Comparison of ENCODE assay signal across 11 cellular contexts in the genomic region with DNA sequence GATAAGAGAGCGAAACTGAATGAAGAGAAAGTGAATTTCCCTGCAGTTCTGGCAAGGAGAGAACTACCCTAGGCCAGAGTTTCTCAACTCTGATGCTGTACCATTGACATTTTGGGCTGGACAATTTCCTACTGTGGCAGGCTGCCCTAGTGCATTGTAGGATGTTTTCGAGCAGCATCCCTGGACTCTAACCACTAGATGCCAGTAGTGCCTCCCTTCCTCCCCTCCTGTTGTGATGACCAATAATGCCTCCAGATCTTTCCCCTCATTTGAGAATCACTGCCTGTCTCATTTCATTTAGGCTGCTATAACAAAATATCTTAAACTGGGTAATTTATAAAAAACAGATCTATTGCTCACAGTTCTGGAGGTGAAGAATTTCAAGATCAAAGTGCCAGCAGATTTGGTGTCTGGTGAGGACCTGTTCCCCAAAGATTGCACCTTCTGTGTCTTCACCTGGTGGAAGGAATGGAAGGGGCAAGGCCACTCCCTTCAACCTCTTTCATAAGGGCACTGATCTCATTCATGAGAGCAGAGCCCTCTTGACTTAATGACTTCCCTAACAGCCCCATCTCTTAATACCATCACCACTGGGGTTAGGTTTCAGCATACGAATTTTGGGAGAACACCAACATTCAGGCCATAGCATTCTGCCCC.
DNase-seq lines count a peak whose midpoint lies in the region; ATAC-seq, FAIRE-seq and TF ChIP-seq lines count a peak whose summit lies in the region.
"Had no signal": no experiment of that assay in that cellular context is flagged by ENCODE, and none has a peak within 500 bp of the region (broad histone marks: within the 10 kb centered on the region; RNA-seq: fewer than 3 reads in every experiment).

No MANE protein-coding gene starts in this region.

- CTCF ChIA-PET in BJ (lab: Yijun Ruan, JAX): no interaction called here
- CTCF ChIA-PET in CD8-positive, alpha-beta T cell (lab: Charles Lee): no interaction called here

- H3K9ac ChIP-seq in keratinocyte (ENCODE audit: control insufficient read depth, extremely low read depth, insufficient read depth, low read length): no peak overlapping the region

- H4K20me1 ChIP-seq in keratinocyte (ENCODE audit: control insufficient read depth, extremely low read depth, insufficient read depth, low read length): no peaks in the 10 kb centered on the region

- DNase-seq in BJ (ENCODE audit: low read depth) (no peak), HS-5 (ENCODE audit: low read depth) (peak; percentile 23), keratinocyte (ENCODE audit: low read depth, low spot score) (no peak), middle frontal gyrus (ENCODE audit: extremely low spot score, low spot score) (no peak), NCI-H1105 treated with DMSO at 0.1 percent for 48 hours (lab: John Stamatoyannopoulos, UW) (no peak)
- DNase-seq in CD8-positive, alpha-beta T cell: no peak
- DNase-seq: effector CD8-positive, alpha-beta T cell; stimulated activated CD4-positive, alpha-beta T cell treated with anti-CD3 and anti-CD28 coated beads, Interleukin-4, amount 100 ng/mL, for 4 hours had no signal

- H3K9me3 ChIP-seq in keratinocyte (ENCODE audit: control insufficient read depth, low read depth, low read length): no peaks in the 10 kb centered on the region
- H3K9me3 ChIP-seq in CD8-positive, alpha-beta T cell (ENCODE audit: low read length): no peaks in the 10 kb centered on the region

- POLR2A ChIA-PET in BJ (lab: Charles Lee): no interaction called here
- POLR2A ChIA-PET in CD8-positive, alpha-beta T cell (lab: Charles Lee): no interaction called here

- H3K4me2 ChIP-seq in keratinocyte (ENCODE audit: control insufficient read depth, extremely low read depth, insufficient read depth, low read depth, low read length): no peak overlapping the region

- H3K27ac ChIP-seq in VCaP: no peak overlapping the region
- no peak overlapping the region for H3K27ac ChIP-seq in keratinocyte (ENCODE audit: control insufficient read depth, insufficient read depth, low read length)
- no peak overlapping the region for H3K27ac ChIP-seq in CD8-positive, alpha-beta T cell (ENCODE audit: low read depth, low read length)

- TF ChIP-seq CTCF in BJ (IDR thresholded peaks at IDR 0.05; ENCODE audit: insufficient read depth, low read depth, low read length): peak; percentile 36
- peak; percentile 58 for TF ChIP-seq CTCF in VCaP (conservative IDR thresholded peaks at IDR 0.05)
- TF ChIP-seq CTCF in keratinocyte (optimal IDR thresholded peaks at IDR 0.05 in 1 of 3, IDR thresholded peaks at IDR 0.05 in 1 of 3, conservative IDR thresholded peaks at IDR 0.05 in 1 of 3; ENCODE audit: extremely low read depth in 1 of 3, insufficient read depth in 2 of 3, low read length in 3 of 3): peak; percentile 35 to 77 (median 51)
- no peak for TF ChIP-seq CTCF in CD8-positive, alpha-beta T cell (IDR thresholded peaks at IDR 0.05)

- no peaks in the 10 kb centered on the region for H3K4me1 ChIP-seq in keratinocyte (ENCODE audit: control insufficient read depth, extremely low read depth, insufficient read depth, low read length)
- no peaks in the 10 kb centered on the region for H3K4me1 ChIP-seq in CD8-positive, alpha-beta T cell (ENCODE audit: insufficient read depth, low read length)

- H2AFZ ChIP-seq in keratinocyte (ENCODE audit: control insufficient read depth, low read length): no peak overlapping the region

- H3K27me3 Mint-ChIP-seq in CD8-positive, alpha-beta T cell (ENCODE audit: low read depth): no peaks in the 10 kb centered on the region

- FAIRE-seq in keratinocyte (lab: Jason Lieb, UNC): no peak
- FAIRE-seq: G401.6 had no signal

- H3K9me1 ChIP-seq in keratinocyte (ENCODE audit: control insufficient read depth, extremely low read depth, insufficient read depth, low read length): no peaks in the 10 kb centered on the region

- H3K4me3 Mint-ChIP-seq in CD8-positive, alpha-beta T cell: no peak overlapping the region

- peaks cover 10% of the 10 kb centered on the region for H3K9me3 Mint-ChIP-seq in CD8-positive, alpha-beta T cell

- H3K36me3 ChIP-seq in BJ (ENCODE audit: control insufficient read depth, insufficient read depth, low read length) (no peaks in the 10 kb centered on the region), keratinocyte (ENCODE audit: control insufficient read depth in 2 of 2, extremely low read depth in 1 of 2, insufficient read depth in 2 of 2, low read length in 2 of 2) (no peaks in the 10 kb centered on the region)
- no peaks in the 10 kb centered on the region for H3K36me3 ChIP-seq in CD8-positive, alpha-beta T cell (ENCODE audit: insufficient read depth, low read length)

- no peaks in the 10 kb centered on the region for H3K4me1 Mint-ChIP-seq in CD8-positive, alpha-beta T cell (ENCODE audit: low read depth)

- intact Hi-C loops in CD8-positive, alpha-beta T cell (cut with DNase I, micrococcal nuclease): no loop called here

- H3K36me3 Mint-ChIP-seq in CD8-positive, alpha-beta T cell: no peaks in the 10 kb centered on the region

- dilution Hi-C loops in keratinocyte (cut with MboI; ENCODE audit: extremely low pct_ligation_motif_present, low sequenced_read_pairs): no loop called here

- H3K79me2 ChIP-seq in keratinocyte (ENCODE audit: control insufficient read depth, insufficient read depth, low read length): no peaks in the 10 kb centered on the region

- H3K4me3 ChIP-seq in BJ (ENCODE audit: low read depth, low read length) (no peak overlapping the region), keratinocyte (ENCODE audit: control insufficient read depth in 2 of 3, extremely low read depth in 1 of 3, insufficient read depth in 2 of 3, low read depth in 1 of 3, low read length in 3 of 3) (no peak overlapping the region)
- no peak overlapping the region for H3K4me3 ChIP-seq in CD8-positive, alpha-beta T cell (ENCODE audit: low read depth, low read length)

- no peak overlapping the region for H3K27ac Mint-ChIP-seq in CD8-positive, alpha-beta T cell

- H3K27me3 ChIP-seq in BJ (ENCODE audit: control insufficient read depth, insufficient read depth, low read length) (no peaks in the 10 kb centered on the region), keratinocyte (ENCODE audit: control insufficient read depth, extremely low read depth, insufficient read depth, low read length) (no peaks in the 10 kb centered on the region)
- no peaks in the 10 kb centered on the region for H3K27me3 ChIP-seq in CD8-positive, alpha-beta T cell (ENCODE audit: insufficient read depth, low read length)

- no peak for ATAC-seq in HG03159 (IDR thresholded peaks at IDR 0.05; ENCODE audit: unreplicated experiment)
- no peak for ATAC-seq in CD8-positive, alpha-beta T cell
